ENCODE assay signal across 11 cellular contexts in genomic region chr10:86203162-86203905, GRCh38.
A peak's percentile ranks its signal among the peaks of the same experiment; 100 is the strongest.
DNase-seq lines count a peak whose midpoint lies in the region; ATAC-seq, FAIRE-seq and TF ChIP-seq lines count a peak whose summit lies in the region.
"Had no signal": no experiment of that assay in that cellular context is flagged by ENCODE, and none has a peak within 500 bp of the region (broad histone marks: within the 10 kb centered on the region; RNA-seq: fewer than 3 reads in every experiment).

No MANE protein-coding gene starts in this region.

- 0 out of 2 replicates have a peak, but pooled peaks cover 4% of the 10 kb centered on the region for H4K20me1 ChIP-seq in DND-41 (ENCODE audit: insufficient read depth, low read length)

- H3K36me3 ChIP-seq in DND-41 (ENCODE audit: insufficient read depth, low read length), result no peaks in the 10 kb centered on the region

- H2AFZ ChIP-seq in DND-41 (ENCODE audit: low read depth, low read length), result no peak overlapping the region

- no peaks in the 10 kb centered on the region for H3K9me3 ChIP-seq in DND-41 (ENCODE audit: insufficient read depth, low read length, severe bottlenecking)

- ATAC-seq in DND-41 (ENCODE audit: insufficient read depth, low read depth), result peak; percentile 68
- no peak for ATAC-seq in activated CD8-positive, alpha-beta T cell treated with anti-CD3 and anti-CD28 coated beads, Interleukin-2, amount 10 ng/mL, durations not matched to agents 7 days and 5 days
- ATAC-seq in HG02623 (IDR thresholded peaks at IDR 0.05; ENCODE audit: unreplicated experiment), result no peak
- ATAC-seq in HG03342 (IDR thresholded peaks at IDR 0.05; ENCODE audit: unreplicated experiment), result no peak
- ATAC-seq in omental fat pad (ENCODE audit: low FRiP score), result no peak

- no peak overlapping the region for H3K27ac Mint-ChIP-seq in activated CD8-positive, alpha-beta T cell treated with anti-CD3 and anti-CD28 coated beads, Interleukin-2, amount 10 ng/mL, durations not matched to agents 7 days and 5 days
- H3K27ac Mint-ChIP-seq: activated T-helper 2 cell treated with anti-CD3 and anti-CD28 coated beads, Interferon-gamma antibody, Interleukin-2, Interleukin-4, amounts not matched to agents 10 μg/mL and 5 μg/mL and 100 μg/mL, durations not matched to agents 14 hours and 24 hours and 36 hours; naive B cell had no signal

- no peaks in the 10 kb centered on the region for H3K27me3 ChIP-seq in DND-41 (ENCODE audit: insufficient read depth, low read length, poor library complexity)

- H3K9ac ChIP-seq in DND-41 (ENCODE audit: low read depth, low read length), result no peak overlapping the region

- DNase-seq in DND-41, result peak; percentile 53
- DNase-seq in HTR-8/SVneo (ENCODE audit: insufficient read length, low spot score), result peak; percentile 34
- DNase-seq in activated CD8-positive, alpha-beta T cell treated with anti-CD3 and anti-CD28 coated beads, Interleukin-2, amount 10 ng/mL, durations not matched to agents 7 days and 5 days, result peak; percentile 33
- DNase-seq in lung microvascular endothelial cell (ENCODE audit: low read depth in 2 of 2), result peak; percentile 33 to 34
- DNase-seq in omental fat pad (ENCODE audit: low spot score), result no peak
- DNase-seq in anterior cingulate cortex (lab: John Stamatoyannopoulos, UW), result no peak
- DNase-seq: HCEC 1CT, naive B cell had no signal

- CTCF ChIA-PET in activated CD8-positive, alpha-beta T cell treated with anti-CD3 and anti-CD28 coated beads, Interleukin-2, amount 10 ng/mL, durations not matched to agents 7 days and 5 days (lab: Charles Lee), result no interaction called here

- H3K4me3 ChIP-seq in DND-41 (ENCODE audit: low read depth in 1 of 2, low read length in 2 of 2), result no peak overlapping the region

- no peaks in the 10 kb centered on the region for H3K4me1 ChIP-seq in DND-41 (ENCODE audit: insufficient read depth, low read length)

- FAIRE-seq in HTR-8/SVneo (lab: Jason Lieb, UNC), result no peak

- TF ChIP-seq CTCF in DND-41 (IDR thresholded peaks at IDR 0.05; ENCODE audit: borderline replicate concordance, extremely low read depth, low read length, poor library complexity, severe bottlenecking), result no peak
- TF ChIP-seq CTCF in omental fat pad (IDR thresholded peaks at IDR 0.05), result no peak

- H3K27ac ChIP-seq in DND-41 (ENCODE audit: low read length), result no peak overlapping the region

- no peak overlapping the region for H3K4me2 ChIP-seq in DND-41 (ENCODE audit: insufficient read depth, low read length)

- no peaks in the 10 kb centered on the region for H3K27me3 Mint-ChIP-seq in activated CD8-positive, alpha-beta T cell treated with anti-CD3 and anti-CD28 coated beads, Interleukin-2, amount 10 ng/mL, durations not matched to agents 7 days and 5 days (ENCODE audit: low read depth)

- POLR2A ChIA-PET in activated CD8-positive, alpha-beta T cell treated with anti-CD3 and anti-CD28 coated beads, Interleukin-2, amount 10 ng/mL, durations not matched to agents 7 days and 5 days (lab: Charles Lee), result no interaction called here

- H3K79me2 ChIP-seq in DND-41 (ENCODE audit: insufficient read depth, low read length), result no peaks in the 10 kb centered on the region

- no peaks in the 10 kb centered on the region for H3K4me1 Mint-ChIP-seq in activated CD8-positive, alpha-beta T cell treated with anti-CD3 and anti-CD28 coated beads, Interleukin-2, amount 10 ng/mL, durations not matched to agents 7 days and 5 days (ENCODE audit: low read depth)
- H3K4me1 Mint-ChIP-seq: naive B cell had no signal

- no peaks in the 10 kb centered on the region for H3K9me3 Mint-ChIP-seq in activated CD8-positive, alpha-beta T cell treated with anti-CD3 and anti-CD28 coated beads, Interleukin-2, amount 10 ng/mL, durations not matched to agents 7 days and 5 days (ENCODE audit: insufficient read depth)
- H3K9me3 Mint-ChIP-seq: activated T-helper 2 cell treated with anti-CD3 and anti-CD28 coated beads, Interferon-gamma antibody, Interleukin-2, Interleukin-4, amounts not matched to agents 10 μg/mL and 5 μg/mL and 100 μg/mL, durations not matched to agents 14 hours and 24 hours and 36 hours had no signal

- H3K4me3 Mint-ChIP-seq in activated CD8-positive, alpha-beta T cell treated with anti-CD3 and anti-CD28 coated beads, Interleukin-2, amount 10 ng/mL, durations not matched to agents 7 days and 5 days, result no peak overlapping the region

- no peaks in the 10 kb centered on the region for H3K36me3 Mint-ChIP-seq in activated CD8-positive, alpha-beta T cell treated with anti-CD3 and anti-CD28 coated beads, Interleukin-2, amount 10 ng/mL, durations not matched to agents 7 days and 5 days (ENCODE audit: low read depth)
- H3K36me3 Mint-ChIP-seq: naive B cell had no signal

Comparison
In these comparisons a context has a peak if more than half of its experiments do, and no peak if none do; other contexts are left out.
1. DNase-seq: peak in DND-41 (single experiment), HTR-8/SVneo (single experiment), activated CD8-positive, alpha-beta T cell treated with anti-CD3 and anti-CD28 coated beads, Interleukin-2, amount 10 ng/mL, durations not matched to agents 7 days and 5 days (single experiment) and lung microvascular endothelial cell (2 of 2); none in omental fat pad (single experiment) and anterior cingulate cortex (0 of 58).